8 cellular contexts compared by ENCODE assay signal in the genomic region with DNA sequence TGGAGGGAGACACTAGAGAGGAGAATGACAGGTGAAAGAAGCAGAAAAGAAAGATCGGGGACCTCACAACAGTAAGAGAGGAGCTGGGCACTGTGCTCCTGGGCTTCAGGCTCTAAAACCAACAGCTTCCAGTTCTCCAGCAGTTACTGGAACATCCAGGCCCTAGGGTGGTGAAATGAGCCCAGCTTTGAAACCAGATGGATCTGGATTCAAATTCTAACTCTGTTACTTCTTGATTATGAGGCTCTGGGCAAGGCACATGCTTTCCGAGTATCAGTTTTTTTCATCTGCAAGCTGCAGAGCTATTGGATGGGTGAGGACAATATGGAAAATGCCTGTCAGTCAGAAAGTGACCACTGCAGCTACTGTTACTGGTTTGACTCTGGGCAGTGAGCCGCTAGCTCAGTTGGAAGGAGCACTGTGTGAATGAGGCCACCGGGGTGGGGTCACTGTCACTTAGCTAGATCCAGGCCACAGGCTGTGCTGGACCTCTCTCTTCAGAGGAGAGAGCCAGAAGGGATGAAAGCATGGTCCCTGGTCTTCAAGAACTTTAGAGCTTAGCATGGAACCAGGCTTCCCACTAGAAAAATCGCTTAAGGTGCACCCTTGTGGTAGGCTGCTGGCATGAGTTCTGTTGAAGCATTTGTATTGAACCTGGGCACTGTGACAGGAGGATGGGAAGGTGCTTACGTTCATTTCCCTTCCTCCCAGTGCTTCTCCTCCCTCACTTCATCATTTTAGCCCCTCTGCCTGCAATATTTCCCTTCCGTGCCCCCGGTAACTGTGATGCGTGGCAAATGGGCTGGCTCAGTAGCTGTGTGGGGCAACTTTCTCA. TPM values are rescaled to one million over a fixed set of nuclear protein-coding genes. Genes with fewer than 3 reads are reported as not detected.
A peak's percentile ranks its signal among the peaks of the same experiment; 100 is the strongest.
DNase-seq lines count a peak whose midpoint lies in the region; ATAC-seq lines count a peak whose summit lies in the region.

No MANE protein-coding gene starts in this region.

- ATAC-seq in stimulated activated effector memory CD8-positive, alpha-beta T cell treated with anti-CD3 and anti-CD28 coated beads, Interleukin-12 subunit alpha, Interleukin-12 subunit beta, amount 100 ng/mL, for 72 hours = no peak

- no peaks in the 10 kb centered on the region for H3K9me3 Mint-ChIP-seq in stimulated activated effector memory CD8-positive, alpha-beta T cell treated with anti-CD3 and anti-CD28 coated beads, Interleukin-12 subunit alpha, Interleukin-12 subunit beta, amount 100 ng/mL, for 72 hours

- DNase-seq in SIG-M5 treated with dmso at 0.1 percent for 504 hours (lab: John Stamatoyannopoulos, UW; ENCODE audit: unreplicated experiment) = peak; percentile 69
- no peak for DNase-seq in SIG-M5 (lab: John Stamatoyannopoulos, UW)
- peak; percentile 74 for DNase-seq in SK-N-DZ (ENCODE audit: low spot score)
- peak; percentile 35 for DNase-seq in glomerular visceral epithelial cell (ENCODE audit: extremely low spot score)
- no peak for DNase-seq in stimulated activated effector memory CD8-positive, alpha-beta T cell treated with anti-CD3 and anti-CD28 coated beads, Interleukin-12 subunit alpha, Interleukin-12 subunit beta, amount 100 ng/mL, for 72 hours (ENCODE audit: low spot score in 2 of 2)
- DNase-seq in stimulated activated CD4-positive, alpha-beta T cell treated with anti-CD3 and anti-CD28 coated beads, Interleukin-12 subunit alpha, Interleukin-12 subunit beta, amount 100 ng/mL, for 4 hours = no peak
- DNase-seq in DMS114 treated with DMSO at 0.1 percent for 48 hours (lab: John Stamatoyannopoulos, UW; ENCODE audit: unreplicated experiment) = no peak
- no peak for DNase-seq in activated CD4-positive, CD25-positive, alpha-beta regulatory T cell (lab: John Stamatoyannopoulos, UW)

- H3K27ac Mint-ChIP-seq in stimulated activated effector memory CD8-positive, alpha-beta T cell treated with anti-CD3 and anti-CD28 coated beads, Interleukin-12 subunit alpha, Interleukin-12 subunit beta, amount 100 ng/mL, for 72 hours = peak overlapping the region; percentile 49

- H3K4me3 Mint-ChIP-seq in stimulated activated effector memory CD8-positive, alpha-beta T cell treated with anti-CD3 and anti-CD28 coated beads, Interleukin-12 subunit alpha, Interleukin-12 subunit beta, amount 100 ng/mL, for 72 hours = peak overlapping the region; percentile 3

- H3K4me1 Mint-ChIP-seq in stimulated activated effector memory CD8-positive, alpha-beta T cell treated with anti-CD3 and anti-CD28 coated beads, Interleukin-12 subunit alpha, Interleukin-12 subunit beta, amount 100 ng/mL, for 72 hours = peaks cover 57% of the 10 kb centered on the region

- peaks cover 37% of the 10 kb centered on the region for H3K36me3 Mint-ChIP-seq in stimulated activated effector memory CD8-positive, alpha-beta T cell treated with anti-CD3 and anti-CD28 coated beads, Interleukin-12 subunit alpha, Interleukin-12 subunit beta, amount 100 ng/mL, for 72 hours

RNA-seq across cellular contexts. Expression of a gene that starts 12.2 kb away (rescaled TPM):
- 97.1 and 99.5 TPM in 2 replicates for polyA plus RNA-seq in SK-N-DZ (2014; cell fraction: cytosol; rRNA removed)
- polyA plus RNA-seq in SK-N-DZ (2014; cell fraction: nucleus; rRNA removed) = 94.0 and 97.7 TPM in 2 replicates

Comparison
In these comparisons a context has a peak if more than half of its experiments do, and no peak if none do; other contexts are left out.
1. DNase-seq: peak in SIG-M5 treated with dmso at 0.1 percent for 504 hours (single experiment), SK-N-DZ (single experiment) and glomerular visceral epithelial cell (single experiment); none in SIG-M5 (single experiment), stimulated activated effector memory CD8-positive, alpha-beta T cell treated with anti-CD3 and anti-CD28 coated beads, Interleukin-12 subunit alpha, Interleukin-12 subunit beta, amount 100 ng/mL, for 72 hours (0 of 2), stimulated activated CD4-positive, alpha-beta T cell treated with anti-CD3 and anti-CD28 coated beads, Interleukin-12 subunit alpha, Interleukin-12 subunit beta, amount 100 ng/mL, for 4 hours (single experiment), DMS114 treated with DMSO at 0.1 percent for 48 hours (single experiment) and activated CD4-positive, CD25-positive, alpha-beta regulatory T cell (0 of 4).